In the genomic region with DNA sequence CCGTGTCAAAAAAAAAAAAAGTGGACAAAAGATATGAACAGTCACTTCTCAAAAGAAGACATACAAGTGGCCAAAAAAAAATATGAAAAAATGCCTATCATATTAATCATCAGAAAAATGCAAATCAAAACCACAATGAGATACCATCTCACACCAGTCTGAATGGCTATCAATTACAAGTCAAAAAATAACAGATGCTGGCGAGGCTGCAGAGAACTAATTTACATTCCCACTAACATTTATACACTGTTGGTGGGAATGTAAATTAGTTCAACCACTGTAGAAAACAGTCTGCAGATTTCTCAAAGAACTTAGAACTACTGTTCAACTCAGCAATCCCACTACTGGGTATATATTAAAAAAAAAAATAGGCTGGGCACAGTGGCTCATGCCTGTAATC, we compare ENCODE assay signal across 1 cellular context.
TF ChIP-seq lines count a peak whose summit lies in the region.

No MANE protein-coding gene starts in this region.

TF ChIP-seq in SK-N-SH, 30 proteins besides CTCF, POLR2A, EP300 and RAD21 (continued from another document):
- TF ChIP-seq, protein P1, sequence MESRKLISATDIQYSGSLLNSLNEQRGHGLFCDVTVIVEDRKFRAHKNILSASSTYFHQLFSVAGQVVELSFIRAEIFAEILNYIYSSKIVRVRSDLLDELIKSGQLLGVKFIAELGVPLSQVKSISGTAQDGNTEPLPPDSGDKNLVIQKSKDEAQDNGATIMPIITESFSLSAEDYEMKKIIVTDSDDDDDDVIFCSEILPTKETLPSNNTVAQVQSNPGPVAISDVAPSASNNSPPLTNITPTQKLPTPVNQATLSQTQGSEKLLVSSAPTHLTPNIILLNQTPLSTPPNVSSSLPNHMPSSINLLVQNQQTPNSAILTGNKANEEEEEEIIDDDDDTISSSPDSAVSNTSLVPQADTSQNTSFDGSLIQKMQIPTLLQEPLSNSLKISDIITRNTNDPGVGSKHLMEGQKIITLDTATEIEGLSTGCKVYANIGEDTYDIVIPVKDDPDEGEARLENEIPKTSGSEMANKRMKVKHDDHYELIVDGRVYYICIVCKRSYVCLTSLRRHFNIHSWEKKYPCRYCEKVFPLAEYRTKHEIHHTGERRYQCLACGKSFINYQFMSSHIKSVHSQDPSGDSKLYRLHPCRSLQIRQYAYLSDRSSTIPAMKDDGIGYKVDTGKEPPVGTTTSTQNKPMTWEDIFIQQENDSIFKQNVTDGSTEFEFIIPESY (IDR thresholded peaks at IDR 0.05; ENCODE audit: borderline replicate concordance, low read depth), result no peak
- TF ChIP-seq MEF2A (IDR thresholded peaks at IDR 0.05; ENCODE audit: borderline replicate concordance, low read depth) (no peak), MXI1 (IDR thresholded peaks at IDR 0.05; ENCODE audit: low read depth, low read length) (no peak), EZH2phosphoT487 (IDR thresholded peaks at IDR 0.05; ENCODE audit: borderline replicate concordance, low read depth) (no peak), FOXJ3 (CRISPR knock-in tag; IDR thresholded peaks at IDR 0.05) (no peak), POLR2AphosphoS5 (IDR thresholded peaks at IDR 0.05; ENCODE audit: low read depth, low read length) (no peak), IRF3 (IDR thresholded peaks at IDR 0.05; ENCODE audit: low read depth, low read length) (no peak), NFIC (IDR thresholded peaks at IDR 0.05; ENCODE audit: borderline replicate concordance) (peak; percentile 38; the same call in 1 of the 2 replicates), NRF1 (IDR thresholded peaks at IDR 0.05; ENCODE audit: low read depth, low read length) (no peak), USF2 (IDR thresholded peaks at IDR 0.05; ENCODE audit: borderline replicate concordance, low read depth, low read length) (no peak), FOSL2 (IDR thresholded peaks at IDR 0.05; ENCODE audit: borderline replicate concordance, low read depth) (peak; percentile 16; the same call in 1 of the 2 replicates)
TF ChIP-seq in SK-N-SH: peak in this region for 6.
